ENCODE assay signal across 28 cellular contexts in genomic region chr5:82360043-82360442, GRCh38.
DNase-seq lines count a peak whose midpoint lies in the region; ATAC-seq and TF ChIP-seq lines count a peak whose summit lies in the region.
"Had no signal": no experiment of that assay in that cellular context is flagged by ENCODE, and none has a peak within 500 bp of the region (broad histone marks: within the 10 kb centered on the region; RNA-seq: fewer than 3 reads in every experiment).

No MANE protein-coding gene starts in this region.

- no peak for TF ChIP-seq CTCF in CD4-positive, alpha-beta T cell (IDR thresholded peaks at IDR 0.05)
- TF ChIP-seq CTCF in ascending aorta (IDR thresholded peaks at IDR 0.05) (no peak), neural cell (IDR thresholded peaks at IDR 0.05; ENCODE audit: poor library complexity, severe bottlenecking) (no peak)

- ATAC-seq in CD4-positive, alpha-beta T cell (ENCODE audit: poor library complexity), result no peak
- ATAC-seq in HG02623 (IDR thresholded peaks at IDR 0.05; ENCODE audit: unreplicated experiment), result no peak
- ATAC-seq: esophagus mucosa, GM12878 had no signal

- POLR2A ChIA-PET in CD4-positive, alpha-beta T cell (lab: Charles Lee), result no interaction called here
- POLR2A ChIA-PET in HEK293T (lab: Yijun Ruan, JAX), result no interaction called here

- intact Hi-C loops in CD4-positive, alpha-beta T cell (cut with DNase I, micrococcal nuclease), result no loop called here
- intact Hi-C loops in ascending aorta (cut with DNase I), result loop anchor here (5.0 to 10.0 kb wide), 4 partner anchors 192 to 1072 kb away; no protein-coding TSS in a partner anchor

- peaks cover 10% of the 10 kb centered on the region for H3F3A ChIP-seq in neural cell (ENCODE audit: insufficient read depth, low read length, poor library complexity, severe bottlenecking)

- H3K4me3 ChIP-seq in ascending aorta (no peak overlapping the region), neural cell (ENCODE audit: low read length) (peak overlapping the region; percentile 33)
- H3K4me3 ChIP-seq: GM12878, right atrium auricular region had no signal

- peak overlapping the region; percentile 43 for H3K27ac Mint-ChIP-seq in CD4-positive, alpha-beta T cell
- H3K27ac Mint-ChIP-seq: activated B cell treated with CpG ODN at 0.5 μM for 24 hours; stimulated activated naive CD8-positive, alpha-beta T cell treated with anti-CD3 and anti-CD28 coated beads, Interleukin-15, Interleukin-2, amounts not matched to agents 100 ng/mL and 50 ng/mL, for 24 hours had no signal

- H4K20me1 ChIP-seq in neural cell (ENCODE audit: insufficient read depth), result no peaks in the 10 kb centered on the region

- no peaks in the 10 kb centered on the region for H3K36me3 ChIP-seq in ascending aorta
- H3K36me3 ChIP-seq in neural cell (ENCODE audit: insufficient read depth, low read length), result no peaks in the 10 kb centered on the region
- H3K36me3 ChIP-seq: right atrium auricular region had no signal

- peak; percentile 35 for TF ChIP-seq RAD21 in neural cell (conservative IDR thresholded peaks at IDR 0.05)

- no peaks in the 10 kb centered on the region for H3K9me3 Mint-ChIP-seq in CD4-positive, alpha-beta T cell
- H3K9me3 Mint-ChIP-seq: activated B cell treated with CpG ODN at 0.5 μM for 24 hours; activated T-cell treated with anti-CD3 and anti-CD28 coated beads, Interleukin-2, amount 50 U/mL, for 24 hours; stimulated activated naive CD8-positive, alpha-beta T cell treated with anti-CD3 and anti-CD28 coated beads, Interleukin-15, Interleukin-2, amounts not matched to agents 100 ng/mL and 50 ng/mL, for 24 hours had no signal

- H3K4me2 ChIP-seq in neural cell (ENCODE audit: low read length), result no peak overlapping the region

- H3K9ac ChIP-seq in neural cell (ENCODE audit: low read length), result peak overlapping the region; percentile 13

- H3K27ac ChIP-seq in CD4-positive, alpha-beta T cell (ENCODE audit: low read depth, low read length), result no peak overlapping the region
- H3K27ac ChIP-seq in ascending aorta (peak overlapping the region; percentile 78 to 84), neural cell (ENCODE audit: low read length) (peak overlapping the region; percentile 42)
- H3K27ac ChIP-seq: right atrium auricular region had no signal

- peaks cover 40% of the 10 kb centered on the region for H3K4me1 Mint-ChIP-seq in CD4-positive, alpha-beta T cell (ENCODE audit: low read depth)

- H3K4me3 Mint-ChIP-seq in CD4-positive, alpha-beta T cell, result no peak overlapping the region
- H3K4me3 Mint-ChIP-seq: activated B cell treated with CpG ODN at 0.5 μM for 24 hours; activated T-cell treated with anti-CD3 and anti-CD28 coated beads, Interleukin-2, amount 50 U/mL, for 24 hours; stimulated activated naive CD8-positive, alpha-beta T cell treated with anti-CD3 and anti-CD28 coated beads, Interleukin-15, Interleukin-2, amounts not matched to agents 100 ng/mL and 50 ng/mL, for 24 hours had no signal

- H2AFZ ChIP-seq in neural cell (ENCODE audit: low read depth, low read length), result no peak overlapping the region

- no peaks in the 10 kb centered on the region for H3K36me3 Mint-ChIP-seq in CD4-positive, alpha-beta T cell (ENCODE audit: low read depth)

- peaks cover 0 to 31% of the 10 kb centered on the region in 2 donors for H3K4me1 ChIP-seq in ascending aorta

- no peaks in the 10 kb centered on the region for H3K9me3 ChIP-seq in CD4-positive, alpha-beta T cell (ENCODE audit: control insufficient read depth, low read length)
- H3K9me3 ChIP-seq in ascending aorta, result no peaks in the 10 kb centered on the region
- no peaks in the 10 kb centered on the region for H3K9me3 ChIP-seq in neural cell (ENCODE audit: low read length)
- H3K9me3 ChIP-seq: right atrium auricular region had no signal

- H3K27me3 Mint-ChIP-seq in CD4-positive, alpha-beta T cell, result no peaks in the 10 kb centered on the region
- H3K27me3 Mint-ChIP-seq: activated B cell treated with CpG ODN at 0.5 μM for 24 hours had no signal

- TF ChIP-seq EP300 in neural cell (conservative IDR thresholded peaks at IDR 0.05; ENCODE audit: poor library complexity, severe bottlenecking), result peak; percentile 100

- peaks cover 3% of the 10 kb centered on the region for H3K79me2 ChIP-seq in neural cell (replicated peaks; ENCODE audit: insufficient read depth, low read length)

- DNase-seq in CD4-positive, alpha-beta T cell, result no peak
- DNase-seq in HEK293T (ENCODE audit: extremely low spot score) (no peak), ascending aorta (ENCODE audit: low spot score in 2 of 2) (no peak), inferior parietal cortex (ENCODE audit: extremely low spot score) (no peak), NOMO-1 treated with DMSO at 0.1 percent for 48 hours (lab: John Stamatoyannopoulos, UW; ENCODE audit: unreplicated experiment) (no peak), HT-29 (ENCODE audit: low spot score) (no peak)
- DNase-seq: activated B cell treated with CpG ODN at 0.5 μM for 24 hours; activated naive CD4-positive, alpha-beta T cell treated with Interleukin-2 at 50 U/mL for 16 hours; activated T-cell treated with anti-CD3 and anti-CD28 coated beads, Interleukin-2, amount 50 U/mL, for 24 hours; anterior cingulate cortex; COR-L47; DMS79 treated with DMSO at 0.1 percent for 48 hours; effector memory CD4-positive, alpha-beta T cell; foreskin melanocyte; hippocampal formation; NCI-H1092; NCI-H524; RPMI8226; stimulated activated CD4-positive, alpha-beta T cell treated with anti-CD3 and anti-CD28 coated beads, Interleukin-12 subunit alpha, Interleukin-12 subunit beta, amount 100 ng/mL, for 4 hours; stimulated activated CD4-positive, alpha-beta T cell treated with anti-CD3 and anti-CD28 coated beads, Interleukin-4, amount 100 ng/mL, for 4 hours; T-helper 9 cell; trophoblast cell had no signal

- H3K9me2 ChIP-seq in neural cell (ENCODE audit: insufficient read depth, low read length), result no peaks in the 10 kb centered on the region

- CTCF ChIA-PET in CD4-positive, alpha-beta T cell (lab: Charles Lee), result no interaction called here
- CTCF ChIA-PET in HEK293T (lab: Yijun Ruan, JAX), result interaction anchor here (0.6 kb wide), 1 partner anchor 442 kb away, joined by 3 read pairs; no protein-coding TSS in a partner anchor

- H3K27me3 ChIP-seq in CD4-positive, alpha-beta T cell (ENCODE audit: control insufficient read depth, insufficient read depth, low read length), result peaks cover under 1% of the 10 kb centered on the region
- no peaks in the 10 kb centered on the region for H3K27me3 ChIP-seq in ascending aorta
- no peaks in the 10 kb centered on the region for H3K27me3 ChIP-seq in neural cell (ENCODE audit: insufficient read depth, low read depth, low read length)
- H3K27me3 ChIP-seq: right atrium auricular region had no signal

TF ChIP-seq in HEK293T, 16 proteins besides CTCF, POLR2A, EP300 and RAD21:
- TF ChIP-seq PKNOX1 (IDR thresholded peaks at IDR 0.05) (peak; percentile 56; the same call in 1 of the 2 replicates), ELF4 (IDR thresholded peaks at IDR 0.05) (no peak)

TF ChIP-seq in neural cell, 6 proteins besides CTCF, POLR2A, EP300 and RAD21:
- TF ChIP-seq EZH2 (IDR thresholded peaks at IDR 0.05; ENCODE audit: borderline replicate concordance, insufficient read depth, low read length, poor library complexity, severe bottlenecking), result no peak
- peak; percentile 50 for TF ChIP-seq REST (IDR thresholded peaks at IDR 0.05; ENCODE audit: borderline replicate concordance)
- TF ChIP-seq POLR2AphosphoS5 (IDR thresholded peaks at IDR 0.05), result peak; percentile 91
- peak; percentile 54 for TF ChIP-seq SMC3 (conservative IDR thresholded peaks at IDR 0.05; ENCODE audit: poor library complexity)
